16 cellular contexts compared by ENCODE assay signal in genomic region chr9:119544492-119544891, GRCh38.
"Had no signal": no experiment of that assay in that cellular context is flagged by ENCODE, and none has a peak within 500 bp of the region (broad histone marks: within the 10 kb centered on the region; RNA-seq: fewer than 3 reads in every experiment).

No MANE protein-coding gene starts in this region.

- H3K9me3 Mint-ChIP-seq: IgD-negative memory B cell had no signal

- H3K4me1 Mint-ChIP-seq: IgD-negative memory B cell had no signal

- ATAC-seq: K562 had no signal

- H3K4me3 Mint-ChIP-seq: IgD-negative memory B cell had no signal

- DNase-seq: Kasumi-1, MM.1S, NCI-H1092 treated with DMSO at 0.1 percent for 48 hours, NCI-H1694, NCI-H1930, NCI-H2081, NCI-H345, NCI-H446 treated with DMSO at 0.1 percent for 48 hours, NCI-H526 treated with DMSO at 0.1 percent for 48 hours, NCI-H748 treated with DMSO at 0.1 percent for 48 hours, Right ventricle myocardium superior, RPMI8226, SIG-M5, T-helper 2 cell had no signal

- H3K36me3 Mint-ChIP-seq: IgD-negative memory B cell had no signal

- H3K27ac Mint-ChIP-seq: IgD-negative memory B cell had no signal

- H3K27me3 Mint-ChIP-seq: IgD-negative memory B cell had no signal
